In genomic region chr6:52053038-52053704, GRCh38 we compare ENCODE assay signal across 28 cellular contexts. TPM values are rescaled to one million over a fixed set of nuclear protein-coding genes. Genes with fewer than 3 reads are reported as not detected.
"Had no signal": no experiment of that assay in that cellular context is flagged by ENCODE, and none has a peak within 500 bp of the region (broad histone marks: within the 10 kb centered on the region; RNA-seq: fewer than 3 reads in every experiment).

No MANE protein-coding gene starts in this region.

- H3K27me3 ChIP-seq: esophagus muscularis mucosa, neutrophil, sigmoid colon had no signal

- H3K36me3 ChIP-seq: esophagus muscularis mucosa, heart right ventricle, neutrophil, sigmoid colon, thoracic aorta had no signal

- H3K4me1 Mint-ChIP-seq: nephron progenitor cell; stimulated activated effector memory CD8-positive, alpha-beta T cell treated with anti-CD3 and anti-CD28 coated beads, Interleukin-12 subunit alpha, Interleukin-12 subunit beta, amount 100 ng/mL, for 72 hours had no signal

- H3K4me3 Mint-ChIP-seq: activated naive CD8-positive, alpha-beta T cell; activated T-cell treated with anti-CD3 and anti-CD28 coated beads, Interleukin-2, amount 50 U/mL, for 72 hours; nephron progenitor cell; stimulated activated effector memory CD8-positive, alpha-beta T cell treated with anti-CD3 and anti-CD28 coated beads, Interleukin-12 subunit alpha, Interleukin-12 subunit beta, amount 100 ng/mL, for 72 hours; stimulated activated naive CD8-positive, alpha-beta T cell treated with anti-CD3 and anti-CD28 coated beads, Interleukin-15, Interleukin-2, amounts not matched to agents 100 ng/mL and 50 ng/mL, for 24 hours had no signal

- H3K27ac Mint-ChIP-seq: activated naive CD8-positive, alpha-beta T cell; activated T-cell treated with anti-CD3 and anti-CD28 coated beads, Interleukin-2, amount 50 U/mL, for 72 hours; nephron progenitor cell; progenitor cell of endocrine pancreas; stimulated activated effector memory CD8-positive, alpha-beta T cell treated with anti-CD3 and anti-CD28 coated beads, Interleukin-12 subunit alpha, Interleukin-12 subunit beta, amount 100 ng/mL, for 72 hours; stimulated activated naive CD8-positive, alpha-beta T cell treated with anti-CD3 and anti-CD28 coated beads, Interleukin-15, Interleukin-2, amounts not matched to agents 100 ng/mL and 50 ng/mL, for 24 hours had no signal

- DNase-seq: activated CD4-positive, alpha-beta T cell treated with anti-CD3 and anti-CD28 coated beads for 4 hours; activated CD4-positive, alpha-beta T cell treated with anti-CD3 and anti-CD28 coated beads, Interleukin-2, amount 50 U/mL, for 4 hours; activated naive CD4-positive, alpha-beta T cell; activated T-cell treated with anti-CD3 and anti-CD28 coated beads for 4 hours; activated T-cell treated with anti-CD3 and anti-CD28 coated beads, Interleukin-2, amount 50 U/mL, for 72 hours; anterior cingulate cortex; dermis blood vessel endothelial cell; effector CD4-positive, alpha-beta T cell; foreskin melanocyte; heart right ventricle; left ventricle myocardium superior; nephron progenitor cell; retina; sigmoid colon; small intestine; stimulated activated CD4-positive, alpha-beta T cell treated with anti-CD3 and anti-CD28 coated beads, Interleukin-4, amount 100 ng/mL, for 24 hours; trophoblast cell had no signal

- H3K27ac ChIP-seq: esophagus muscularis mucosa, heart right ventricle, neutrophil, sigmoid colon, thoracic aorta, VCaP had no signal

- H3K36me3 Mint-ChIP-seq: activated naive CD8-positive, alpha-beta T cell; stimulated activated effector memory CD8-positive, alpha-beta T cell treated with anti-CD3 and anti-CD28 coated beads, Interleukin-12 subunit alpha, Interleukin-12 subunit beta, amount 100 ng/mL, for 72 hours had no signal

- H3K9me3 ChIP-seq: esophagus muscularis mucosa, heart right ventricle, neutrophil, sigmoid colon, thoracic aorta had no signal

- H3K9me3 Mint-ChIP-seq: activated T-cell treated with anti-CD3 and anti-CD28 coated beads, Interleukin-2, amount 50 U/mL, for 72 hours; nephron progenitor cell; stimulated activated effector memory CD8-positive, alpha-beta T cell treated with anti-CD3 and anti-CD28 coated beads, Interleukin-12 subunit alpha, Interleukin-12 subunit beta, amount 100 ng/mL, for 72 hours; stimulated activated naive CD8-positive, alpha-beta T cell treated with anti-CD3 and anti-CD28 coated beads, Interleukin-15, Interleukin-2, amounts not matched to agents 100 ng/mL and 50 ng/mL, for 24 hours had no signal

- H3K27me3 Mint-ChIP-seq: progenitor cell of endocrine pancreas had no signal

- H3K4me1 ChIP-seq: esophagus muscularis mucosa, heart right ventricle, sigmoid colon had no signal

- H3K4me3 ChIP-seq: esophagus muscularis mucosa, heart right ventricle, sigmoid colon, thoracic aorta had no signal

RNA-seq across cellular contexts. Expression of gene PKHD1, which starts 34.2 kb away (rescaled TPM):
- total RNA-seq: bronchial epithelial cell, left ventricle myocardium superior, lung microvascular endothelial cell, osteocyte had no signal
